ENCODE assay signal across 25 cellular contexts in genomic region chr19:1830978-1831377, GRCh38.
"Had no signal": no experiment of that assay in that cellular context is flagged by ENCODE, and none has a peak within 500 bp of the region (broad histone marks: within the 10 kb centered on the region; RNA-seq: fewer than 3 reads in every experiment).

No MANE protein-coding gene starts in this region.

- H3K4me1 ChIP-seq: ascending aorta had no signal

- H3K27me3 ChIP-seq: ascending aorta, body of pancreas had no signal

- H3K4me3 Mint-ChIP-seq: activated CD4-positive, alpha-beta memory T cell treated with anti-CD3 and anti-CD28 coated beads for 36 hours; activated CD4-positive, alpha-beta T cell treated with anti-CD3 and anti-CD28 coated beads, Interleukin-2, amount 10 ng/mL, durations not matched to agents 7 days and 5 days; activated naive CD8-positive, alpha-beta T cell treated with anti-CD3 and anti-CD28 coated beads, Interleukin-2, amount 50 U/mL, for 24 hours; activated T-cell treated with anti-CD3 and anti-CD28 coated beads, Interleukin-2, amount 50 U/mL, for 4 hours; central memory CD8-positive, alpha-beta T cell; T-helper 17 cell had no signal

- H3K9me3 ChIP-seq: ascending aorta, body of pancreas had no signal

- FAIRE-seq: bronchial epithelial cell, RCC 7860 had no signal

- DNase-seq: activated CD4-positive, alpha-beta memory T cell treated with anti-CD3 and anti-CD28 coated beads for 36 hours; activated CD4-positive, alpha-beta T cell treated with anti-CD3 and anti-CD28 coated beads, Interleukin-2, amount 10 ng/mL, durations not matched to agents 7 days and 5 days; activated CD4-positive, CD25-positive, alpha-beta regulatory T cell; activated CD8-positive, alpha-beta memory T cell treated with anti-CD3 and anti-CD28 coated beads for 24 hours; activated effector memory CD4-positive, alpha-beta T cell treated with anti-CD3 and anti-CD28 coated beads, Interleukin-2, amount 50 U/mL, for 16 hours; activated naive CD4-positive, alpha-beta T cell treated with Interleukin-2 at 50 U/mL for 16 hours; activated naive CD8-positive, alpha-beta T cell treated with anti-CD3 and anti-CD28 coated beads, Interleukin-2, amount 50 U/mL, for 24 hours; activated T-cell treated with anti-CD3 and anti-CD28 coated beads, Interleukin-2, amount 50 U/mL, for 4 hours; amniotic stem cell; body of pancreas; NCI-H1105 treated with DMSO at 0.1 percent for 48 hours; NCI-H1436 treated with DMSO at 0.1 percent for 48 hours; NCI-H187; NCI-H2081; NCI-H446; NCI-H524; PC-3; SHP77 treated with DMSO at 0.1 percent for 48 hours; T-helper 17 cell; T-helper 9 cell had no signal

- H3K27ac ChIP-seq: ascending aorta, body of pancreas had no signal

- H3K9me3 Mint-ChIP-seq: activated CD4-positive, alpha-beta memory T cell treated with anti-CD3 and anti-CD28 coated beads for 36 hours; activated CD4-positive, alpha-beta T cell treated with anti-CD3 and anti-CD28 coated beads, Interleukin-2, amount 10 ng/mL, durations not matched to agents 7 days and 5 days; activated naive CD4-positive, alpha-beta T cell treated with anti-CD3 and anti-CD28 coated beads, Interleukin-2, amount 50 U/mL, for 72 hours; activated naive CD8-positive, alpha-beta T cell treated with anti-CD3 and anti-CD28 coated beads, Interleukin-2, amount 50 U/mL, for 24 hours; activated T-cell treated with anti-CD3 and anti-CD28 coated beads, Interleukin-2, amount 50 U/mL, for 4 hours; central memory CD8-positive, alpha-beta T cell had no signal

- ATAC-seq: activated naive CD4-positive, alpha-beta T cell treated with anti-CD3 and anti-CD28 coated beads, Interleukin-2, amount 50 U/mL, for 72 hours; activated naive CD8-positive, alpha-beta T cell treated with anti-CD3 and anti-CD28 coated beads, Interleukin-2, amount 50 U/mL, for 24 hours; activated T-cell treated with anti-CD3 and anti-CD28 coated beads, Interleukin-2, amount 50 U/mL, for 4 hours; body of pancreas; PC-3; T-helper 17 cell had no signal

- H3K27me3 Mint-ChIP-seq: activated CD4-positive, alpha-beta memory T cell treated with anti-CD3 and anti-CD28 coated beads for 36 hours; activated CD4-positive, alpha-beta T cell treated with anti-CD3 and anti-CD28 coated beads, Interleukin-2, amount 10 ng/mL, durations not matched to agents 7 days and 5 days; activated naive CD8-positive, alpha-beta T cell treated with anti-CD3 and anti-CD28 coated beads, Interleukin-2, amount 50 U/mL, for 24 hours; central memory CD8-positive, alpha-beta T cell; T-helper 17 cell had no signal

- H3K27ac Mint-ChIP-seq: activated CD4-positive, alpha-beta memory T cell treated with anti-CD3 and anti-CD28 coated beads for 36 hours; activated CD4-positive, alpha-beta T cell treated with anti-CD3 and anti-CD28 coated beads, Interleukin-2, amount 10 ng/mL, durations not matched to agents 7 days and 5 days; activated naive CD4-positive, alpha-beta T cell treated with anti-CD3 and anti-CD28 coated beads, Interleukin-2, amount 50 U/mL, for 72 hours; activated naive CD8-positive, alpha-beta T cell treated with anti-CD3 and anti-CD28 coated beads, Interleukin-2, amount 50 U/mL, for 24 hours; T-helper 17 cell had no signal

- H3K4me3 ChIP-seq: ascending aorta, body of pancreas had no signal
